ENCODE assay signal across 15 cellular contexts in the genomic region with DNA sequence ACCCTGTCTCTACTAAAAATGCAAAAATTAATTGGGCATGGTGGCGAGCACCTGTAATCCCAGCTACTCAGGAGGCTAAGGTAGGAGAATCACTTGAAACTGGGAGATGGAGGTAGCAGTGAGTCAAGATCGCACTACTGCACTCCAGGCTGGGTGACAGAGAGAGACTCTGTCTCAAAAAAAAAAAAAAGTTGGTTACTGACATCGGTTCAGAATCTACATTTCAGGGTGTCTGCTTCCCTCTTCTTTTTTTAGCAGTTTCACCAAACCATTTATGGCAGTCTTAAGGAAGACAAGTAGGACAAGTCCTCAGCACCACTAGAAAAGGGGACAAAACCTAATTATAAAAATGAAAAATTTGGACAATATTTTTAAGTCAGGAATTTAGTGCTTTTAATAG. TPM values are rescaled to one million over a fixed set of nuclear protein-coding genes. Genes with fewer than 3 reads are reported as not detected.
DNase-seq lines count a peak whose midpoint lies in the region; ATAC-seq and TF ChIP-seq lines count a peak whose summit lies in the region.
"Had no signal": no experiment of that assay in that cellular context is flagged by ENCODE, and none has a peak within 500 bp of the region (broad histone marks: within the 10 kb centered on the region; RNA-seq: fewer than 3 reads in every experiment).

No MANE protein-coding gene starts in this region.

- H2AFZ ChIP-seq in PC-3 (ENCODE audit: low read length), result no peak overlapping the region

- POLR2A ChIA-PET in RWPE1 (lab: Yijun Ruan, JAX; ENCODE audit: low non-redundant PET) (no interaction called here), PC-3 (lab: Charles Lee; ENCODE audit: unreplicated experiment) (no interaction called here)

- peak overlapping the region; percentile 14; the same call in 1 of the 2 replicates for H3K27ac ChIP-seq in RWPE1
- H3K27ac ChIP-seq in lower lobe of right lung, result peak overlapping the region; percentile 99
- no peak overlapping the region for H3K27ac ChIP-seq in PC-3 (ENCODE audit: low read length)

- H3K27me3 ChIP-seq in lower lobe of right lung (ENCODE audit: low read depth) (no peaks in the 10 kb centered on the region), PC-3 (ENCODE audit: low read length) (no peaks in the 10 kb centered on the region)
- H3K27me3 ChIP-seq: BE2C, body of pancreas had no signal

- ATAC-seq in lower lobe of right lung (no peak), GM19351 (IDR thresholded peaks at IDR 0.05; ENCODE audit: unreplicated experiment) (no peak), PC-3 (no peak)
- ATAC-seq: body of pancreas had no signal

- H3K4me3 ChIP-seq in GM12864 (ENCODE audit: low read depth, low read length) (no peak overlapping the region), lower lobe of right lung (no peak overlapping the region), PC-3 (ENCODE audit: low read length) (no peak overlapping the region)
- H3K4me3 ChIP-seq: body of pancreas had no signal

- H3F3A ChIP-seq in PC-3 (ENCODE audit: low read length, unreplicated experiment), result peaks cover 10% of the 10 kb centered on the region

- peaks cover 26% of the 10 kb centered on the region for H3K79me2 ChIP-seq in PC-3 (ENCODE audit: low read length)

- H3K4me2 ChIP-seq in PC-3 (ENCODE audit: low read length), result no peak overlapping the region

- intact Hi-C loops in lower lobe of right lung (cut with DNase I) (no loop called here), PC-3 (cut with micrococcal nuclease) (loop anchor here (5.0 kb wide), 1 partner anchor 171 kb away; a partner anchor contains a TSS)

- BruUV-seq in PC-3 (replicated peaks; lab: Mats Ljungman, UMichigan), result no TSS peak

- CTCF ChIA-PET in RWPE1 (lab: Yijun Ruan, JAX) (no interaction called here), PC-3 (lab: Charles Lee) (no interaction called here)

- H3K9me3 ChIP-seq in lower lobe of right lung (no peaks in the 10 kb centered on the region), PC-3 (ENCODE audit: low read length) (no peaks in the 10 kb centered on the region)
- H3K9me3 ChIP-seq: BE2C, body of pancreas had no signal

- H3K36me3 ChIP-seq in lower lobe of right lung, result no peaks in the 10 kb centered on the region
- H3K36me3 ChIP-seq in PC-3 (ENCODE audit: low read depth, low read length), result no peaks in the 10 kb centered on the region
- H3K36me3 ChIP-seq: BE2C had no signal

- no peak for TF ChIP-seq CTCF in GM12864 (IDR thresholded peaks at IDR 0.05; ENCODE audit: low read depth, low read length, missing control alignments)
- no peak for TF ChIP-seq CTCF in RWPE1 (conservative IDR thresholded peaks at IDR 0.05; ENCODE audit: low read depth)
- TF ChIP-seq CTCF in lower lobe of right lung (IDR thresholded peaks at IDR 0.05), result no peak
- no peak for TF ChIP-seq CTCF in PC-3 (conservative IDR thresholded peaks at IDR 0.05; ENCODE audit: low read depth, low read length)

- H3K9ac ChIP-seq in PC-3 (ENCODE audit: low read length), result no peak overlapping the region

- no peaks in the 10 kb centered on the region for H4K20me1 ChIP-seq in PC-3 (ENCODE audit: low read length)

- H3K9me2 ChIP-seq in PC-3 (replicated peaks; ENCODE audit: low read length), result no peaks in the 10 kb centered on the region

- DNase-seq in Ammon's horn (ENCODE audit: low spot score) (peak; percentile 28), GM12864 (ENCODE audit: low read depth) (peak; percentile 39), RWPE1 (ENCODE audit: low spot score) (no peak), lower lobe of right lung (no peak), NCI-H748 treated with DMSO at 0.1 percent for 48 hours (lab: John Stamatoyannopoulos, UW) (no peak), PC-3 (no peak), cerebellar cortex (ENCODE audit: low spot score) (no peak)
- DNase-seq: activated CD4-positive, alpha-beta T cell treated with anti-CD3 and anti-CD28 coated beads, Interleukin-2, amount 50 U/mL, for 1 hour; BE2C; body of pancreas; effector CD4-positive, alpha-beta T cell; NCI-H1436 treated with DMSO at 0.1 percent for 48 hours; NCI-H446 treated with DMSO at 0.1 percent for 48 hours; T-helper 2 cell had no signal

- H3K4me1 ChIP-seq in lower lobe of right lung (peaks cover 77% of the 10 kb centered on the region), PC-3 (ENCODE audit: insufficient read depth, low read length) (peaks cover 38% of the 10 kb centered on the region)
- H3K4me1 ChIP-seq: BE2C had no signal

RNA-seq across cellular contexts. Expression of a gene that starts 3.3 kb away (rescaled TPM):
- total RNA-seq in lower lobe of right lung, result 71.3 TPM
- total RNA-seq in PC-3 (2014; rRNA removed), result 19.9 and 22.8 TPM in 2 replicates

RNA-seq across cellular contexts. Expression of a gene that starts 15.0 kb away (rescaled TPM):
- total RNA-seq in lower lobe of right lung (450 TPM), PC-3 (2014; rRNA removed) (714 and 745 TPM in 2 replicates)

Comparison
In these comparisons a context has a peak if more than half of its experiments do, and no peak if none do; other contexts are left out.
1. DNase-seq: peak in Ammon's horn (single experiment) and GM12864 (single experiment); none in RWPE1 (single experiment), lower lobe of right lung (single experiment), NCI-H748 treated with DMSO at 0.1 percent for 48 hours (single experiment), PC-3 (single experiment) and cerebellar cortex (single experiment).